8 cellular contexts compared by ENCODE assay signal in genomic region chr19:3556978-3557460, GRCh38.
A peak's percentile ranks its signal among the peaks of the same experiment; 100 is the strongest.
DNase-seq lines count a peak whose midpoint lies in the region; ATAC-seq and TF ChIP-seq lines count a peak whose summit lies in the region.

No MANE protein-coding gene starts in this region.

- no peaks in the 10 kb centered on the region for H3K9me3 ChIP-seq in iPS-15b (ENCODE audit: control insufficient read depth, insufficient read depth, low read length)

- ATAC-seq in GM18505 (IDR thresholded peaks at IDR 0.05; ENCODE audit: unreplicated experiment) (peak; percentile 31), HG02852 (IDR thresholded peaks at IDR 0.05; ENCODE audit: unreplicated experiment) (peak; percentile 28), HG03025 (IDR thresholded peaks at IDR 0.05; ENCODE audit: low FRiP score, unreplicated experiment) (no peak)

- TF ChIP-seq POLR2A in GM18505 (IDR thresholded peaks at IDR 0.05; ENCODE audit: borderline replicate concordance, extremely low read depth, insufficient read depth, insufficient read length): no peak

- DNase-seq in RPMI8226 (peak; percentile 68), NCI-H774 (lab: John Stamatoyannopoulos, UW) (no peak)
- peak; percentile 80 for DNase-seq in activated naive CD4-positive, alpha-beta T cell treated with anti-CD3 and anti-CD28 coated beads, Interleukin-2, amount 50 U/mL, for 16 hours
- DNase-seq in stimulated activated CD4-positive, alpha-beta T cell treated with anti-CD3 and anti-CD28 coated beads, Interleukin-15, amount 100 ng/mL, for 1 hour (ENCODE audit: low read depth in 1 of 2, low spot score in 1 of 2): peak; percentile 42 to 63

- no peaks in the 10 kb centered on the region for H3K36me3 ChIP-seq in iPS-15b (ENCODE audit: control insufficient read depth, insufficient read depth, low read length)

- no peak overlapping the region for H3K9ac ChIP-seq in iPS-15b (ENCODE audit: low read depth, low read length)

- H3K27me3 ChIP-seq in iPS-15b (ENCODE audit: control insufficient read depth, insufficient read depth, low read length): peaks cover 3% of the 10 kb centered on the region

- H3K4me3 ChIP-seq in iPS-15b (ENCODE audit: low read depth, low read length): peak overlapping the region; percentile 69

- H3K4me1 ChIP-seq in iPS-15b (ENCODE audit: control insufficient read depth, insufficient read depth, low read length): no peaks in the 10 kb centered on the region
